ENCODE assay signal across 11 cellular contexts in the genomic region with DNA sequence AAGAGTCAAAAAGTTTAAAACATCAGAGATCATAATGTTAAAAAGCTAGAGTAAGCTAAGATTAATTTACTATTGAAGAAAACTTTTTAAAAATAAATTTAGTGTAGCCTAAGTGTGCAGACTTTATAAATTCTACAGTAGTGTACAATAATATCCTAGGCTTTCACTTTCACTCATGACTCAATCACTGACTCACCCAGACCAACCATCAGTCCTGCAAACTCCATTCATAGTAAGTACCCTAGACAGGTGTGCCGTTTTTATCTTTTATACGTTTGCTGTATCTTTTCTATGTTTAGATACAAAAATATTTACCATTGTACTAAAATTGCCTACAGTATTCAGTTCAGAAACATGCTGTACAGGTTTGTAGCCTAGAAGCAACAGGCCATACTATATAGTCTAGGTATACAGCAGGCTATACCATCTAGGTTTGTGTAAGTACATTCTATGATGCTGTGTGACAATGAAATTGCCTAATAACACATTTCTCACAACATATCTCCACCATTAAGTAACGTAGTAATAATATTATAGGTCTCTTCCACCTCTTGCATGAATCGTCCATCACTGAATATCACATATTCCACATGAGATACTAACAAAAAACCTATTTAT. TPM values are rescaled to one million over a fixed set of nuclear protein-coding genes. Genes with fewer than 3 reads are reported as not detected.
DNase-seq lines count a peak whose midpoint lies in the region; ATAC-seq, FAIRE-seq and TF ChIP-seq lines count a peak whose summit lies in the region.
"Had no signal": no experiment of that assay in that cellular context is flagged by ENCODE, and none has a peak within 500 bp of the region (broad histone marks: within the 10 kb centered on the region; RNA-seq: fewer than 3 reads in every experiment).

No MANE protein-coding gene starts in this region.

- H3K9me3 ChIP-seq in left lung (no peaks in the 10 kb centered on the region), spleen (no peaks in the 10 kb centered on the region)
- H3K9me3 ChIP-seq: adrenal gland had no signal

- ATAC-seq in HG02852 (IDR thresholded peaks at IDR 0.05; ENCODE audit: unreplicated experiment) (peak; percentile 71), left lung (peak; percentile 83)

- DNase-seq in GM18507 (ENCODE audit: extremely low spot score, insufficient read length, low read depth), result no peak
- peak; percentile 52 for DNase-seq in SW480 (ENCODE audit: low spot score)
- no peak for DNase-seq in left lung
- DNase-seq in activated effector memory CD4-positive, alpha-beta T cell treated with anti-CD3 and anti-CD28 coated beads, Interleukin-2, amount 50 U/mL, for 16 hours, result no peak
- DNase-seq in GM13977 (ENCODE audit: low spot score), result no peak
- DNase-seq in NCI-H510A treated with DMSO at 0.1 percent for 48 hours (lab: John Stamatoyannopoulos, UW), result no peak
- DNase-seq in spleen, result no peak
- DNase-seq: adrenal gland, NCI-H446 treated with DMSO at 0.1 percent for 48 hours had no signal

- H3K4me1 ChIP-seq in left lung (peaks cover 0 to 8% of the 10 kb centered on the region in 2 donors), spleen (peaks cover 0 to 23% (median 0%) of the 10 kb centered on the region in 6 donors)

- H3K36me3 ChIP-seq in left lung, result peaks cover 0 to 28% of the 10 kb centered on the region in 2 donors
- peaks cover 0 to 25% (median 0%) of the 10 kb centered on the region in 6 donors for H3K36me3 ChIP-seq in spleen
- H3K36me3 ChIP-seq: adrenal gland had no signal

- H3K4me3 ChIP-seq in left lung (no peak overlapping the region), spleen (no peak overlapping the region)
- H3K4me3 ChIP-seq: adrenal gland, hepatocyte had no signal

- intact Hi-C loops in left lung (cut with DNase I) (no loop called here), spleen (cut with DNase I; ENCODE audit: low total_unique reads) (no loop called here)

- H3K27me3 ChIP-seq in left lung, result no peaks in the 10 kb centered on the region
- H3K27me3 ChIP-seq in spleen (replicated peaks in 1 of 7), result no peaks in the 10 kb centered on the region
- H3K27me3 ChIP-seq: adrenal gland, hepatocyte had no signal

- peak; percentile 24 for FAIRE-seq in GM18507 (lab: Jason Lieb, UNC)

- TF ChIP-seq CTCF in left lung (IDR thresholded peaks at IDR 0.05), result no peak
- no peak for TF ChIP-seq CTCF in GM13977 (IDR thresholded peaks at IDR 0.05; ENCODE audit: extremely low read depth, insufficient read depth, missing control alignments)
- TF ChIP-seq CTCF in spleen (IDR thresholded peaks at IDR 0.05 in 8 of 11, conservative IDR thresholded peaks at IDR 0.05 in 3 of 11), result no peak

- TF ChIP-seq POLR2A in spleen (IDR thresholded peaks at IDR 0.05), result no peak

- WGBS in spleen, 5 donors, result 75 to 82% (median 80%) methylated on average over 4 of the region's 4 CpGs

- in situ Hi-C loops in GM13977 (cut with MboI; ENCODE audit: low pct_unique_long_range_greater_than_20kb, low sequenced_read_pairs, unreplicated experiment), result no loop called here

- peak overlapping the region in 1 of 2 donors; percentile 2 for H3K27ac ChIP-seq in left lung
- no peak overlapping the region for H3K27ac ChIP-seq in spleen
- H3K27ac ChIP-seq: adrenal gland, hepatocyte had no signal

RNA-seq across cellular contexts. Expression of gene MEGF9, which starts 59.2 kb away (rescaled TPM):
- total RNA-seq in left lung (100 to 1,000 TPM in 1 of 2 donors, 10 to 100 TPM in 1; 75.1 to 103 TPM), spleen (10 to 100 TPM; 25.6 to 57.3 (median 39.8) TPM)
- 1 to 10 TPM; 2.2 to 5.4 (median 3.0) TPM for polyA plus RNA-seq in spleen
